Comparison of ENCODE assay signal across 26 cellular contexts in genomic region chr18:31526374-31526773, GRCh38.
"Had no signal": no experiment of that assay in that cellular context is flagged by ENCODE, and none has a peak within 500 bp of the region (broad histone marks: within the 10 kb centered on the region; RNA-seq: fewer than 3 reads in every experiment).

No MANE protein-coding gene starts in this region.

- H3K4me3 ChIP-seq: colonic mucosa, esophagus squamous epithelium, gastrocnemius medialis, heart right ventricle, left lung, lung had no signal

- H3K9me3 ChIP-seq: colonic mucosa, esophagus squamous epithelium, gastrocnemius medialis, heart right ventricle, left lung had no signal

- DNase-seq: colonic mucosa; cortex of kidney; effector CD8-positive, alpha-beta T cell; effector memory CD8-positive, alpha-beta T cell; endodermal cell; erythroblast; esophagus squamous epithelium; foreskin fibroblast; foreskin melanocyte; gastrocnemius medialis; glutamatergic neuron; head of caudate nucleus; heart right ventricle; hippocampal formation; left cardiac atrium; left lung; left ventricle myocardium superior; mammary epithelial cell; mesendoderm; midbrain; naive thymus-derived CD4-positive, alpha-beta T cell had no signal

- H3K27me3 ChIP-seq: colonic mucosa, esophagus squamous epithelium, gastrocnemius medialis, heart right ventricle, left lung had no signal

- H3K27ac ChIP-seq: colonic mucosa, epithelial cell of prostate, esophagus squamous epithelium, gastrocnemius medialis, heart right ventricle, left lung had no signal

- H3K4me1 ChIP-seq: colonic mucosa, esophagus squamous epithelium, gastrocnemius medialis, heart right ventricle, left lung had no signal

- FAIRE-seq: endometrium, keratinocyte had no signal

- H3K36me3 ChIP-seq: colonic mucosa, gastrocnemius medialis had no signal

- ATAC-seq: effector memory CD8-positive, alpha-beta T cell; esophagus mucosa; gastrocnemius medialis; heart right ventricle; left cardiac atrium; left lung; left ventricle myocardium superior; naive thymus-derived CD4-positive, alpha-beta T cell had no signal
